In the genomic region with DNA sequence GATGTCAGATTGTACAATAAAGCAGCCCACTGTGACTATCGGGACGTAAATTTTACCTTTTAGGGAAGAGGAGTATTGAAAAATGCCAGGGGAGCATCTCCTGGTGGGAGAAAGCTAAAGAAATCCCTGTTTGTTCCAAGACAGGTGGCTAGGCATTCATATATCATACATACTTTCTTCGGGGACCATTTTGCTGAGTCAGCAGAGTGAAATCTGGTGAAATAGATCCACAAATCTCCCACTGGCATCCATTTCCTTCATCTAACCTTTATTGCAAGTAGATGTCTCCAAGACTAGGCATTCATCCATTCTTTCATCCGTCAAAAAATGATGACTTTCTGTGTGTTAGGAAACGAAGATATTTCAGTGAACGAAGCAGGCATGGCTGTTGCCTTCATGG, we compare ENCODE assay signal across 28 cellular contexts.
"Had no signal": no experiment of that assay in that cellular context is flagged by ENCODE, and none has a peak within 500 bp of the region (broad histone marks: within the 10 kb centered on the region; RNA-seq: fewer than 3 reads in every experiment).

No MANE protein-coding gene starts in this region.

- H3K9me3 ChIP-seq: ascending aorta, body of pancreas, breast epithelium, Peyer's patch, SJSA1, SK-N-SH had no signal

- H3K4me1 ChIP-seq: body of pancreas, breast epithelium, Peyer's patch had no signal

- H3K9me3 Mint-ChIP-seq: activated CD4-positive, alpha-beta T cell treated with anti-CD3 and anti-CD28 coated beads, Interleukin-2, amount 10 ng/mL, durations not matched to agents 7 days and 5 days; activated naive CD4-positive, alpha-beta T cell treated with anti-CD3 and anti-CD28 coated beads, Interleukin-2, amount 50 U/mL, for 24 hours; activated naive CD8-positive, alpha-beta T cell treated with anti-CD3 and anti-CD28 coated beads, Interleukin-2, amount 10 ng/mL, durations not matched to agents 7 days and 5 days; activated T-cell treated with anti-CD3 and anti-CD28 coated beads, Interleukin-2, amount 50 U/mL, for 24 hours; activated T-helper 2 cell treated with anti-CD3 and anti-CD28 coated beads, Interferon-gamma antibody, Interleukin-2, Interleukin-4, amounts not matched to agents 10 μg/mL and 5 μg/mL and 100 μg/mL, durations not matched to agents 14 hours and 24 hours and 36 hours; T-helper 1 cell treated with Interleukin-12 subunit alpha and Interleukin-12 subunit beta and Interleukin-4 antibody, amounts not matched to agents 30 μg/mL and 1 μg/mL, for 36 hours; T-helper 2 cell treated with Interferon-gamma antibody and Interleukin-4, amounts not matched to agents 5 μg/mL and 100 μg/mL, for 36 hours had no signal

- H3K36me3 ChIP-seq: ascending aorta, breast epithelium, Peyer's patch, SJSA1 had no signal

- H3K27ac Mint-ChIP-seq: activated CD4-positive, alpha-beta T cell treated with anti-CD3 and anti-CD28 coated beads for 36 hours; activated CD4-positive, alpha-beta T cell treated with anti-CD3 and anti-CD28 coated beads, Interleukin-2, amount 10 ng/mL, durations not matched to agents 7 days and 5 days; activated CD8-positive, alpha-beta T cell treated with anti-CD3 and anti-CD28 coated beads, Interleukin-2, amount 10 ng/mL, durations not matched to agents 7 days and 5 days; activated naive CD4-positive, alpha-beta T cell treated with anti-CD3 and anti-CD28 coated beads, Interleukin-2, amount 50 U/mL, for 24 hours; activated naive CD8-positive, alpha-beta T cell treated with anti-CD3 and anti-CD28 coated beads, Interleukin-2, amount 10 ng/mL, durations not matched to agents 7 days and 5 days; activated T-cell treated with anti-CD3 and anti-CD28 coated beads, Interleukin-2, amount 50 U/mL, for 24 hours; activated T-helper 2 cell treated with anti-CD3 and anti-CD28 coated beads, Interferon-gamma antibody, Interleukin-2, Interleukin-4, amounts not matched to agents 10 μg/mL and 5 μg/mL and 100 μg/mL, durations not matched to agents 14 hours and 24 hours and 36 hours; T-helper 1 cell treated with Interleukin-12 subunit alpha and Interleukin-12 subunit beta and Interleukin-4 antibody, amounts not matched to agents 30 μg/mL and 1 μg/mL, for 36 hours; T-helper 2 cell treated with Interferon-gamma antibody and Interleukin-4, amounts not matched to agents 5 μg/mL and 100 μg/mL, for 36 hours had no signal

- H3K4me3 Mint-ChIP-seq: activated CD4-positive, alpha-beta T cell treated with anti-CD3 and anti-CD28 coated beads for 36 hours; activated CD4-positive, alpha-beta T cell treated with anti-CD3 and anti-CD28 coated beads, Interleukin-2, amount 10 ng/mL, durations not matched to agents 7 days and 5 days; activated CD8-positive, alpha-beta T cell treated with anti-CD3 and anti-CD28 coated beads, Interleukin-2, amount 10 ng/mL, durations not matched to agents 7 days and 5 days; activated naive CD4-positive, alpha-beta T cell treated with anti-CD3 and anti-CD28 coated beads, Interleukin-2, amount 50 U/mL, for 24 hours; activated naive CD8-positive, alpha-beta T cell treated with anti-CD3 and anti-CD28 coated beads, Interleukin-2, amount 10 ng/mL, durations not matched to agents 7 days and 5 days; activated T-cell treated with anti-CD3 and anti-CD28 coated beads, Interleukin-2, amount 50 U/mL, for 24 hours; T-helper 1 cell treated with Interleukin-12 subunit alpha and Interleukin-12 subunit beta and Interleukin-4 antibody, amounts not matched to agents 30 μg/mL and 1 μg/mL, for 36 hours; T-helper 2 cell treated with Interferon-gamma antibody and Interleukin-4, amounts not matched to agents 5 μg/mL and 100 μg/mL, for 36 hours had no signal

- H3K4me2 ChIP-seq: SK-N-SH had no signal

- ATAC-seq: activated CD4-positive, alpha-beta T cell treated with anti-CD3 and anti-CD28 coated beads for 36 hours; activated CD4-positive, CD25-positive, alpha-beta regulatory T cell treated with anti-CD3 and anti-CD28 coated beads, Interleukin-2, amount 50 U/mL, for 24 hours; activated CD8-positive, alpha-beta T cell treated with anti-CD3 and anti-CD28 coated beads, Interleukin-2, amount 10 ng/mL, durations not matched to agents 7 days and 5 days; body of pancreas had no signal

- H3K9ac ChIP-seq: SK-N-SH had no signal

- H3K27me3 Mint-ChIP-seq: activated CD4-positive, alpha-beta T cell treated with anti-CD3 and anti-CD28 coated beads for 36 hours; activated CD4-positive, alpha-beta T cell treated with anti-CD3 and anti-CD28 coated beads, Interleukin-2, amount 10 ng/mL, durations not matched to agents 7 days and 5 days; activated naive CD4-positive, alpha-beta T cell treated with anti-CD3 and anti-CD28 coated beads, Interleukin-2, amount 50 U/mL, for 24 hours; activated naive CD8-positive, alpha-beta T cell treated with anti-CD3 and anti-CD28 coated beads, Interleukin-2, amount 10 ng/mL, durations not matched to agents 7 days and 5 days; activated T-cell treated with anti-CD3 and anti-CD28 coated beads, Interleukin-2, amount 50 U/mL, for 24 hours had no signal

- H3K4me1 Mint-ChIP-seq: activated CD4-positive, alpha-beta T cell treated with anti-CD3 and anti-CD28 coated beads for 36 hours; activated CD4-positive, alpha-beta T cell treated with anti-CD3 and anti-CD28 coated beads, Interleukin-2, amount 10 ng/mL, durations not matched to agents 7 days and 5 days; activated naive CD4-positive, alpha-beta T cell treated with anti-CD3 and anti-CD28 coated beads, Interleukin-2, amount 50 U/mL, for 24 hours; activated naive CD8-positive, alpha-beta T cell treated with anti-CD3 and anti-CD28 coated beads, Interleukin-2, amount 10 ng/mL, durations not matched to agents 7 days and 5 days had no signal

- H3K36me3 Mint-ChIP-seq: activated naive CD4-positive, alpha-beta T cell treated with anti-CD3 and anti-CD28 coated beads, Interleukin-2, amount 50 U/mL, for 24 hours; activated naive CD8-positive, alpha-beta T cell treated with anti-CD3 and anti-CD28 coated beads, Interleukin-2, amount 10 ng/mL, durations not matched to agents 7 days and 5 days had no signal

- DNase-seq: activated CD4-positive, alpha-beta T cell treated with anti-CD3 and anti-CD28 coated beads for 36 hours; activated CD4-positive, alpha-beta T cell treated with anti-CD3 and anti-CD28 coated beads, Interleukin-2, amount 10 ng/mL, durations not matched to agents 7 days and 5 days; activated CD4-positive, alpha-beta T cell treated with anti-CD3 and anti-CD28 coated beads, Interleukin-2, amount 50 U/mL, for 48 hours; activated CD8-positive, alpha-beta T cell treated with anti-CD3 and anti-CD28 coated beads, Interleukin-2, amount 10 ng/mL, durations not matched to agents 7 days and 5 days; activated gamma-delta T cell; activated naive CD4-positive, alpha-beta T cell treated with Interleukin-2 at 50 U/mL for 16 hours; activated naive CD8-positive, alpha-beta T cell treated with anti-CD3 and anti-CD28 coated beads, Interleukin-2, amount 10 ng/mL, durations not matched to agents 7 days and 5 days; activated T-cell treated with anti-CD3 and anti-CD28 coated beads, Interleukin-2, amount 50 U/mL, for 24 hours; amygdala; body of pancreas; NCI-H1105 treated with DMSO at 0.1 percent for 48 hours; NCI-H1436; NCI-H1694; NCI-H1930; NCI-H345; NCI-H524 treated with DMSO at 0.1 percent for 48 hours; Peyer's patch; RPMI8226; SHP77 treated with DMSO at 0.1 percent for 48 hours; SK-N-SH had no signal

- H3K27me3 ChIP-seq: ascending aorta, body of pancreas, breast epithelium, Peyer's patch, SJSA1 had no signal

- H3K4me3 ChIP-seq: ascending aorta, body of pancreas, breast epithelium, Peyer's patch, SJSA1 had no signal

- H3K27ac ChIP-seq: ascending aorta, breast epithelium, Peyer's patch, SJSA1 had no signal
